8 cellular contexts compared by ENCODE assay signal in genomic region chr16:3654249-3654991, GRCh38. TPM values are rescaled to one million over a fixed set of nuclear protein-coding genes. Genes with fewer than 3 reads are reported as not detected.
DNase-seq lines count a peak whose midpoint lies in the region; ATAC-seq and TF ChIP-seq lines count a peak whose summit lies in the region.

Gene DNASE1, plus strand, starts transcription at chr16:3654691. Its CDS starts 683 bp downstream, at chr16:3655374.

- no peaks in the 10 kb centered on the region for H3K27me3 ChIP-seq in muscle layer of duodenum (ENCODE audit: low read depth, low read length)
- no peaks in the 10 kb centered on the region for H3K27me3 ChIP-seq in stomach

- TF ChIP-seq POLR2A in stomach (IDR thresholded peaks at IDR 0.05) = no peak

- H3K27ac ChIP-seq in muscle layer of duodenum (ENCODE audit: low read length) = peak within 1 kb of the TSS; percentile 83
- peak within 1 kb of the TSS; percentile 36 to 79 (median 66) for H3K27ac ChIP-seq in stomach

- no peaks in the 10 kb centered on the region for H3K9me3 ChIP-seq in muscle layer of duodenum (ENCODE audit: control insufficient read depth in 1 of 2, low read length in 2 of 2)
- H3K9me3 ChIP-seq in stomach = no peaks in the 10 kb centered on the region

- no peak for TF ChIP-seq EP300 in stomach (IDR thresholded peaks at IDR 0.05)

- TF ChIP-seq CTCF in epithelial cell of esophagus (IDR thresholded peaks at IDR 0.05; ENCODE audit: insufficient read depth, low read depth, low read length, missing control alignments) (peak; percentile 69), stomach (IDR thresholded peaks at IDR 0.05) (peak in 4 of 7 experiments; percentile 40 to 65 (median 58))

- peaks cover 20% of the 10 kb centered on the region for H3K4me1 Mint-ChIP-seq in activated CD8-positive, alpha-beta T cell treated with anti-CD3 and anti-CD28 coated beads, Interleukin-2, amount 10 ng/mL, durations not matched to agents 7 days and 5 days (ENCODE audit: low read depth)

- ATAC-seq in activated CD8-positive, alpha-beta T cell treated with anti-CD3 and anti-CD28 coated beads, Interleukin-2, amount 10 ng/mL, durations not matched to agents 7 days and 5 days = peak; percentile 80
- no peak for ATAC-seq in GM18909 (IDR thresholded peaks at IDR 0.05; ENCODE audit: poor library complexity, unreplicated experiment)

- intact Hi-C loops in stomach (cut with DNase I; ENCODE audit: low total_unique reads) = no loop called here

- POLR2A ChIA-PET in activated CD8-positive, alpha-beta T cell treated with anti-CD3 and anti-CD28 coated beads, Interleukin-2, amount 10 ng/mL, durations not matched to agents 7 days and 5 days (lab: Charles Lee) = no interaction called here

- H3K9me3 Mint-ChIP-seq in activated CD8-positive, alpha-beta T cell treated with anti-CD3 and anti-CD28 coated beads, Interleukin-2, amount 10 ng/mL, durations not matched to agents 7 days and 5 days (ENCODE audit: insufficient read depth) = no peaks in the 10 kb centered on the region

- no peak within 1 kb of the TSS for H3K4me3 Mint-ChIP-seq in activated CD8-positive, alpha-beta T cell treated with anti-CD3 and anti-CD28 coated beads, Interleukin-2, amount 10 ng/mL, durations not matched to agents 7 days and 5 days

- DNase-seq in SIG-M5 treated with dmso at 0.1 percent for 504 hours (lab: John Stamatoyannopoulos, UW; ENCODE audit: unreplicated experiment) = peak; percentile 45
- DNase-seq in SIG-M5 (lab: John Stamatoyannopoulos, UW) = no peak
- DNase-seq in NCI-H526 treated with DMSO at 0.1 percent for 48 hours (lab: John Stamatoyannopoulos, UW) = peak; percentile 27
- DNase-seq in activated CD8-positive, alpha-beta T cell treated with anti-CD3 and anti-CD28 coated beads, Interleukin-2, amount 10 ng/mL, durations not matched to agents 7 days and 5 days = peak; percentile 75
- DNase-seq in epithelial cell of esophagus (ENCODE audit: low read depth) = peak; percentile 78
- DNase-seq in stomach = peak; percentile 66

- CTCF ChIA-PET in activated CD8-positive, alpha-beta T cell treated with anti-CD3 and anti-CD28 coated beads, Interleukin-2, amount 10 ng/mL, durations not matched to agents 7 days and 5 days (lab: Charles Lee) = interaction anchor here (0.6 to 2.5 kb wide), 6 partner anchors 8 to 154 kb away, joined by 3 to 9 read pairs (median 6); no protein-coding TSS in a partner anchor

- H3K4me3 ChIP-seq in epithelial cell of esophagus (ENCODE audit: low read length) (no peak within 1 kb of the TSS), muscle layer of duodenum (ENCODE audit: low read depth in 1 of 2, low read length in 2 of 2) (peak within 1 kb of the TSS in 1 of 2 donors; percentile 56), stomach (peak within 1 kb of the TSS in 1 of 4 donors; percentile 14)

- H3K4me1 ChIP-seq in muscle layer of duodenum (ENCODE audit: control insufficient read depth in 1 of 2, insufficient read depth in 2 of 2, low read length in 2 of 2) = no peaks in the 10 kb centered on the region
- peaks cover 0 to 21% (median 10%) of the 10 kb centered on the region in 4 donors for H3K4me1 ChIP-seq in stomach

- WGBS in stomach, 5 donors = 40 to 65% (median 46%) methylated on average over 9 to 14 of the region's 14 CpGs

- H3K27me3 Mint-ChIP-seq in activated CD8-positive, alpha-beta T cell treated with anti-CD3 and anti-CD28 coated beads, Interleukin-2, amount 10 ng/mL, durations not matched to agents 7 days and 5 days (ENCODE audit: low read depth) = no peaks in the 10 kb centered on the region

- H3K36me3 ChIP-seq in muscle layer of duodenum (ENCODE audit: control insufficient read depth in 1 of 2, insufficient read depth in 2 of 2, low read length in 2 of 2) = peaks cover 30 to 65% of the 10 kb centered on the region in 2 donors
- peaks cover 38 to 76% (median 71%) of the 10 kb centered on the region in 4 donors for H3K36me3 ChIP-seq in stomach

- H3K27ac Mint-ChIP-seq in activated CD8-positive, alpha-beta T cell treated with anti-CD3 and anti-CD28 coated beads, Interleukin-2, amount 10 ng/mL, durations not matched to agents 7 days and 5 days = no peak within 1 kb of the TSS

- peaks cover 41% of the 10 kb centered on the region for H3K36me3 Mint-ChIP-seq in activated CD8-positive, alpha-beta T cell treated with anti-CD3 and anti-CD28 coated beads, Interleukin-2, amount 10 ng/mL, durations not matched to agents 7 days and 5 days (ENCODE audit: low read depth)

RNA-seq across cellular contexts. Expression of gene DNASE1, which starts in this region (rescaled TPM):
- 10 to 100 TPM; 45.7 to 48.3 TPM for total RNA-seq in activated CD8-positive, alpha-beta T cell treated with anti-CD3 and anti-CD28 coated beads, Interleukin-2, amount 10 ng/mL, durations not matched to agents 7 days and 5 days
- 100 to 1,000 TPM in 1 of 5 donors, 10 to 100 TPM in 4; 35.2 to 128 (median 43.0) TPM for total RNA-seq in stomach
- polyA plus RNA-seq in stomach = 10 to 100 TPM; 10.4 to 25.7 (median 25.0) TPM
